Comparison of ENCODE assay signal across 8 cellular contexts in the genomic region with DNA sequence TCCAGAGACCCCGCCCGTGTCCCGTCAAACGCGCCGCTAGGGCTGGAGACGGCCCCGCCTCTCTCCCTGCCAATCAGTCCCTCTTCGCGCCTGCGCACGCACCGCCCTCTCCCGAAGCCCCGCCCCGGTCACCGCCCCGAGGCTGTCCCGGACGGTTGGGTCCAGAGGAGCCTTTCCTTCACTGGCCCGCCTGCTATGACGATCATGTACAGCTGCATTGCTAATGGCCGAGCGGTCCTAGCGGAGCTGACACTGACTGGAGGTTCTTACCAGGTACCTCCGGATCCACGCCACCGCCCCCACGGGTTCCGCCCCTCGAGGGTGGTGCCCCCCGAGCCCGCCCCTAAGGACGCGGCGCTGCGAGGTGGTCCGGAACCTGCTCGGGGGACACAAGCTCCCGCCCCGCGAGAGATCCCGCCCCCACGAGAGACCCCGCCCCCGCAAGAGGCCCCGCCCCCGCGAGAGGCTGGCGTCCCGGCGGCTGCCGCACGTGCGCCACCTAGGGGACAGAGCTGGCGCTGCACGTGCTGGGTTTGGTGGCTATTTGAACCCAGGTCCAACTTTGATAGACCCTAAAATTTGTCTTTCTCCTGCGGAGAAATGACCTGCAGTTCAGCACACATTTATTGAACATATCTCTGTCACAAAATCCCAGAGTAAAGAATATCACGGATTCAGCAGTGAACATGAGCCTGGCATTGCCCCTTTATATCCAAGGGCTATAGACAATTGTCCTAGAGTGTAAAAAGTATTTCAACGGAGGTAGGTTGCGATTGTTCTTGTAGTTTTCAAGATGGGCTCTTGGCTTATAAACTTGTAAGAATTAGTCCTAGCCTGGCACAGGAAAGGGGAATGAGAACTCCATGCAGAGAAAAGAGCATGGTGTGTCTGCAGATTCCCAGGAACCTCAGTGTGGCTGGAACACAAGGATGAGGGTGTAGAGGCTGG.
DNase-seq lines count a peak whose midpoint lies in the region; ATAC-seq and TF ChIP-seq lines count a peak whose summit lies in the region.

No MANE protein-coding gene starts in this region.

- intact Hi-C loops in mucosa of descending colon (cut with DNase I, micrococcal nuclease) = no loop called here

- H3K4me1 Mint-ChIP-seq in IgD-negative memory B cell = peaks cover 0 to 15% (median 9%) of the 10 kb centered on the region in 3 donors

- peak overlapping the region; percentile 69 to 93 (median 88) for H3K4me3 Mint-ChIP-seq in IgD-negative memory B cell

- TF ChIP-seq CTCF in epithelial cell of proximal tubule (conservative IDR thresholded peaks at IDR 0.05; ENCODE audit: low read depth, low read length) = peak; percentile 74
- peak; percentile 95 for TF ChIP-seq CTCF in mucosa of descending colon (IDR thresholded peaks at IDR 0.05)

- peak overlapping the region; percentile 15 to 76 (median 39) for H3K27ac Mint-ChIP-seq in IgD-negative memory B cell

- H3K9me3 Mint-ChIP-seq in IgD-negative memory B cell = no peaks in the 10 kb centered on the region

- no peaks in the 10 kb centered on the region for H3K36me3 Mint-ChIP-seq in IgD-negative memory B cell

- H3K36me3 ChIP-seq in mucosa of descending colon (ENCODE audit: low read depth) = no peaks in the 10 kb centered on the region

- ATAC-seq in GM21576 (IDR thresholded peaks at IDR 0.05; ENCODE audit: unreplicated experiment) (peak; percentile 99), mucosa of descending colon (peak; percentile 98)

- H3K9me3 ChIP-seq in mucosa of descending colon = no peaks in the 10 kb centered on the region

- DNase-seq in DMS 273 (lab: John Stamatoyannopoulos, UW; ENCODE audit: unreplicated experiment) = peak; percentile 98
- peak; percentile 99 for DNase-seq in OCI-M1 (lab: John Stamatoyannopoulos, UW)
- DNase-seq in activated T-cell treated with anti-CD3 and anti-CD28 coated beads for 48 hours (ENCODE audit: low read depth) = peak; percentile 99
- peak; percentile 89 for DNase-seq in epithelial cell of proximal tubule (ENCODE audit: low read depth)
- DNase-seq in mucosa of descending colon = peak; percentile 99 to 100 (median 99)
- peak; percentile 98 for DNase-seq in stimulated activated CD8-positive, alpha-beta memory T cell treated with anti-CD3 and anti-CD28 coated beads, Interleukin-4, amount 100 ng/mL, for 1 hour (ENCODE audit: low read depth in 2 of 2, low spot score in 1 of 2)

- no peaks in the 10 kb centered on the region for H3K4me1 ChIP-seq in mucosa of descending colon (ENCODE audit: low read depth)

- H3K4me3 ChIP-seq in epithelial cell of proximal tubule (ENCODE audit: low read depth, low read length) = peak overlapping the region; percentile 60
- peak overlapping the region; percentile 25 for H3K4me3 ChIP-seq in mucosa of descending colon

- H3K27me3 Mint-ChIP-seq in IgD-negative memory B cell = peaks cover 3% of the 10 kb centered on the region

Comparison
In these comparisons a context has a peak if more than half of its experiments do, and no peak if none do; other contexts are left out.
1. Peak in every context shown above with its lines: DNase-seq, ATAC-seq and H3K4me3 ChIP-seq.